In the genomic region with DNA sequence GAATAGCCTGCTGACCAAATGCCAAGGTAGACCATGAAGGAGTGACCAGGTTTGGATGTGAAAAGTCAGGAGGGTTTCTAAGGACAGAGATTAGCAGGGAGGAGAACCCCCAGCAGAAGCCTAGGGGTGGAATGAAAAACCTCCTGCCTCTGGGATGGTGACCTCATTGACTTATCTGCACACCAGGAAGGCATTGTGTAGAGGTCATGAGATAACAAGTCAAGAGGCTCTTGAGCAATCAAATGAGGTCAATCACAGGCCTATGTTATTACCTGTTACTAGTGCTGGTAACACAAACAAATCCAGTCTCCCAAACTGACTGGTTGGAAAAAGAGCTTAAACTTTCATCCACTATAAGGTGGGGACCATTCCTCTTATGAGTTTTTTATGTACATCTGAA, we compare ENCODE assay signal across 7 cellular contexts.
DNase-seq lines count a peak whose midpoint lies in the region; ATAC-seq, FAIRE-seq and TF ChIP-seq lines count a peak whose summit lies in the region.
"Not testable (repeated sequence)": the region's sequence is repeated elsewhere in the genome, so short reads cannot be mapped to it uniquely, and the experiment has no call there.

No MANE protein-coding gene starts in this region.

- not testable (repeated sequence) for TF ChIP-seq CTCF in body of pancreas (IDR thresholded peaks at IDR 0.05); HepG2 (CRISPR knock-in tag; IDR thresholded peaks at IDR 0.05); upper lobe of right lung (IDR thresholded peaks at IDR 0.05)

- in situ Hi-C loops in HepG2 (cut with HindIII; ENCODE audit: extremely low pct_ligation_motif_present, low pct_unique_long_range_greater_than_20kb) = not testable (repeated sequence)

- H3K4me2 ChIP-seq in HepG2 (ENCODE audit: low read depth, low read length) = not testable (repeated sequence)

- H3K4me1 ChIP-seq in body of pancreas; HepG2 (ENCODE audit: insufficient read depth, low read length); upper lobe of right lung: not testable (repeated sequence)

- not testable (repeated sequence) for H2AFZ ChIP-seq in HepG2 (ENCODE audit: low read length)

- H3K4me3 ChIP-seq in body of pancreas; HepG2 (replicated peaks in 1 of 3; ENCODE audit: insufficient read depth in 1 of 3, low read depth in 2 of 3, low read length in 3 of 3); upper lobe of right lung: not testable (repeated sequence)

- H3K79me2 ChIP-seq in HepG2 (ENCODE audit: insufficient read depth, low read length) = not testable (repeated sequence)

- not testable (repeated sequence) for H3K27ac ChIP-seq in body of pancreas; HepG2 (ENCODE audit: extremely low read length, insufficient read depth, low read length); upper lobe of right lung

- not testable (repeated sequence) for TF ChIP-seq RAD21 in HepG2 (CRISPR knock-in tag; IDR thresholded peaks at IDR 0.05)

- BruUV-seq in HepG2 (replicated peaks; lab: Mats Ljungman, UMichigan) = not testable (repeated sequence)

- ATAC-seq in body of pancreas = peak; percentile 62
- ATAC-seq in Right ventricle myocardium inferior = peak; percentile 70
- ATAC-seq in Right ventricle myocardium superior (ENCODE audit: poor library complexity) = peak; percentile 82
- peak; percentile 89 for ATAC-seq in left ventricle myocardium superior
- peak; percentile 32 for ATAC-seq in left lobe of liver
- not testable (repeated sequence) for ATAC-seq in HepG2
- peak; percentile 52 for ATAC-seq in upper lobe of right lung

- CTCF ChIA-PET in HepG2 (lab: Yijun Ruan, JAX; ENCODE audit: low intra/inter-chr PET ratio, low total read pairs) = not testable (repeated sequence)

- not testable (repeated sequence) for H4K20me1 ChIP-seq in HepG2 (ENCODE audit: insufficient read depth, low read length)

- not testable (repeated sequence) for H3K27me3 ChIP-seq in body of pancreas; HepG2 (ENCODE audit: control insufficient read depth in 1 of 2, insufficient read depth in 2 of 2, low read length in 2 of 2); upper lobe of right lung

- not testable (repeated sequence) for H3K36me3 ChIP-seq in body of pancreas (replicated peaks in 1 of 2; ENCODE audit: insufficient read depth in 1 of 2, low read depth in 2 of 2); HepG2 (replicated peaks in 1 of 2; ENCODE audit: control insufficient read depth in 1 of 2, insufficient read depth in 2 of 2, low read length in 2 of 2); upper lobe of right lung

- TF ChIP-seq EP300 in HepG2 (IDR thresholded peaks at IDR 0.05; ENCODE audit: low read depth in 2 of 2, low read length in 2 of 2); HepG2 (CRISPR knock-in tag; IDR thresholded peaks at IDR 0.05; ENCODE audit: borderline replicate concordance): not testable (repeated sequence)

- not testable (repeated sequence) for H3K9ac ChIP-seq in HepG2 (ENCODE audit: insufficient read depth, low read depth, low read length)

- not testable (repeated sequence) for DNase-seq in body of pancreas; Right ventricle myocardium inferior (ENCODE audit: missing footprints); Right ventricle myocardium superior; left ventricle myocardium superior; left lobe of liver (ENCODE audit: low spot score); HepG2 (ENCODE audit: low spot score); upper lobe of right lung

- POLR2A ChIA-PET in HepG2 (lab: Yijun Ruan, JAX) = not testable (repeated sequence)

- FAIRE-seq in HepG2 (lab: Jason Lieb, UNC) = peak; percentile 26

- not testable (repeated sequence) for H3K9me3 ChIP-seq in body of pancreas; HepG2 (ENCODE audit: low read length); upper lobe of right lung

- not testable (repeated sequence) for TF ChIP-seq POLR2A in body of pancreas (IDR thresholded peaks at IDR 0.05); HepG2 (IDR thresholded peaks at IDR 0.05; ENCODE audit: insufficient read depth in 1 of 2, low read depth in 2 of 2, low read length in 2 of 2)

- intact Hi-C loops in body of pancreas (cut with DNase I); Right ventricle myocardium inferior (cut with DNase I); Right ventricle myocardium superior (cut with DNase I); left ventricle myocardium superior (cut with micrococcal nuclease); HepG2 (cut with micrococcal nuclease; ENCODE audit: unreplicated experiment); upper lobe of right lung (cut with DNase I): not testable (repeated sequence)
